2 cellular contexts compared by ENCODE assay signal in the genomic region with DNA sequence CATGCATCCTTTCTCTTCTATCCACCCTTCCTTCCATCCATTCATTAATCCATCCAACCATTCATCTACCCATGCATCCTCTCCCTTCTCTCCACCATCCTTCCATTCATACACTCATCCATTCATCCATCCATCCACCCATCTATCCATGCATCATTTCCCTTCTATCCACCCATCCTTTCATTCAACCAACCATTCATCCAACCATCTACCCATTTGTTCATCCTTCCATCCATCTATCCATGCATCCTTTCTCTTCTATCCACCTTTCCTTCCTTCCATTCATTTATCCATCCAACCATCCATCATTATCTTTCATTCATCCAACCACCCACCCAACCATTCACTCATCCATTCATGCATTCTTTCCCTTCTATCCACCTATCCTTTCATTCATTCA.
A peak's percentile ranks its signal among the peaks of the same experiment; 100 is the strongest.
TF ChIP-seq lines count a peak whose summit lies in the region.

No MANE protein-coding gene starts in this region.

TF ChIP-seq in IMR-90, 13 proteins besides CTCF, POLR2A, EP300 and RAD21 (continued from another document):
- TF ChIP-seq, protein P1, sequence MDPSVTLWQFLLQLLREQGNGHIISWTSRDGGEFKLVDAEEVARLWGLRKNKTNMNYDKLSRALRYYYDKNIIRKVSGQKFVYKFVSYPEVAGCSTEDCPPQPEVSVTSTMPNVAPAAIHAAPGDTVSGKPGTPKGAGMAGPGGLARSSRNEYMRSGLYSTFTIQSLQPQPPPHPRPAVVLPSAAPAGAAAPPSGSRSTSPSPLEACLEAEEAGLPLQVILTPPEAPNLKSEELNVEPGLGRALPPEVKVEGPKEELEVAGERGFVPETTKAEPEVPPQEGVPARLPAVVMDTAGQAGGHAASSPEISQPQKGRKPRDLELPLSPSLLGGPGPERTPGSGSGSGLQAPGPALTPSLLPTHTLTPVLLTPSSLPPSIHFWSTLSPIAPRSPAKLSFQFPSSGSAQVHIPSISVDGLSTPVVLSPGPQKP (IDR thresholded peaks at IDR 0.05; ENCODE audit: borderline replicate concordance, low read depth, low read length) = no peak
- TF ChIP-seq MAZ (IDR thresholded peaks at IDR 0.05; ENCODE audit: borderline replicate concordance, low read depth, low read length) = no peak
- no peak for TF ChIP-seq SMC3 (IDR thresholded peaks at IDR 0.05; ENCODE audit: low read depth, low read length)
- TF ChIP-seq FOS (IDR thresholded peaks at IDR 0.05; ENCODE audit: low read depth, low read length) = no peak
- no peak for TF ChIP-seq MAFK (IDR thresholded peaks at IDR 0.05; ENCODE audit: low read depth, low read length)
- no peak for TF ChIP-seq NFE2L2 (IDR thresholded peaks at IDR 0.05; ENCODE audit: low read depth, low read length)
- TF ChIP-seq, protein P2, sequence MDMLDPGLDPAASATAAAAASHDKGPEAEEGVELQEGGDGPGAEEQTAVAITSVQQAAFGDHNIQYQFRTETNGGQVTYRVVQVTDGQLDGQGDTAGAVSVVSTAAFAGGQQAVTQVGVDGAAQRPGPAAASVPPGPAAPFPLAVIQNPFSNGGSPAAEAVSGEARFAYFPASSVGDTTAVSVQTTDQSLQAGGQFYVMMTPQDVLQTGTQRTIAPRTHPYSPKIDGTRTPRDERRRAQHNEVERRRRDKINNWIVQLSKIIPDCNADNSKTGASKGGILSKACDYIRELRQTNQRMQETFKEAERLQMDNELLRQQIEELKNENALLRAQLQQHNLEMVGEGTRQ (IDR thresholded peaks at IDR 0.05; ENCODE audit: low read depth, low read length) = no peak
- TF ChIP-seq BHLHE40 (IDR thresholded peaks at IDR 0.05; ENCODE audit: low read depth, low read length) = no peak
- no peak for TF ChIP-seq CHD1 (IDR thresholded peaks at IDR 0.05; ENCODE audit: low read depth, low read length)
- no peak for TF ChIP-seq MXI1 (IDR thresholded peaks at IDR 0.05; ENCODE audit: borderline replicate concordance, low read depth, low read length)

TF ChIP-seq in K562, 482 proteins besides CTCF, POLR2A, EP300 and RAD21 (continued from another document):
- TF ChIP-seq MYBL2 (IDR thresholded peaks at IDR 0.05; ENCODE audit: low read depth) (0 out of 2 replicates have a peak, but pooled peaks have one; percentile 4), MYBL2 (CRISPR knock-in tag; IDR thresholded peaks at IDR 0.05; ENCODE audit: borderline replicate concordance) (no peak), EHMT2 (IDR thresholded peaks at IDR 0.05) (peak; percentile 54; the same call in 1 of the 2 replicates)
